Comparison of ENCODE assay signal across 22 cellular contexts in genomic region chr6:45493761-45494160, GRCh38.
"Had no signal": no experiment of that assay in that cellular context is flagged by ENCODE, and none has a peak within 500 bp of the region (broad histone marks: within the 10 kb centered on the region; RNA-seq: fewer than 3 reads in every experiment).

No MANE protein-coding gene starts in this region.

- ATAC-seq: gastrocnemius medialis, lower lobe of right lung had no signal

- H3K4me1 ChIP-seq: gastrocnemius medialis, thyroid gland had no signal

- H3K9me3 ChIP-seq: gastrocnemius medialis, lower lobe of right lung, sigmoid colon, spleen, thyroid gland had no signal

- H3K36me3 Mint-ChIP-seq: brain had no signal

- H3K27ac Mint-ChIP-seq: activated CD4-positive, alpha-beta T cell treated with anti-CD3 and anti-CD28 coated beads, Interleukin-2, amount 10 ng/mL, durations not matched to agents 7 days and 5 days; activated T-cell treated with anti-CD3 and anti-CD28 coated beads, Interleukin-2, amount 50 U/mL, for 72 hours; brain; endodermal cell; nephron had no signal

- H3K4me3 ChIP-seq: dorsolateral prefrontal cortex, gastrocnemius medialis, lower lobe of right lung, sigmoid colon, spleen, thyroid gland had no signal

- H3K36me3 ChIP-seq: gastrocnemius medialis, lower lobe of right lung, sigmoid colon, spleen, thyroid gland had no signal

- FAIRE-seq: colon, keratinocyte had no signal

- H3K27me3 ChIP-seq: gastrocnemius medialis, sigmoid colon, spleen, thyroid gland had no signal

- H3K9me3 Mint-ChIP-seq: activated T-cell treated with anti-CD3 and anti-CD28 coated beads, Interleukin-2, amount 50 U/mL, for 72 hours; brain; endodermal cell; nephron had no signal

- H3K4me3 Mint-ChIP-seq: activated CD4-positive, alpha-beta T cell treated with anti-CD3 and anti-CD28 coated beads, Interleukin-2, amount 10 ng/mL, durations not matched to agents 7 days and 5 days; brain; endodermal cell; nephron had no signal

- H3K27ac ChIP-seq: dorsolateral prefrontal cortex, gastrocnemius medialis, lower lobe of right lung, sigmoid colon, thyroid gland had no signal

- H3K27me3 Mint-ChIP-seq: activated CD4-positive, alpha-beta T cell treated with anti-CD3 and anti-CD28 coated beads, Interleukin-2, amount 10 ng/mL, durations not matched to agents 7 days and 5 days had no signal

- DNase-seq: activated CD4-positive, alpha-beta T cell treated with anti-CD3 and anti-CD28 coated beads, Interleukin-2, amount 10 ng/mL, durations not matched to agents 7 days and 5 days; activated CD8-positive, alpha-beta memory T cell treated with anti-CD3 and anti-CD28 coated beads for 24 hours; activated CD8-positive, alpha-beta memory T cell treated with anti-CD3 and anti-CD28 coated beads, Interleukin-2, amount 50 U/mL, for 48 hours; activated T-cell treated with anti-CD3 and anti-CD28 coated beads, Interleukin-2, amount 50 U/mL, for 72 hours; anterior cingulate cortex; caudate nucleus; dorsolateral prefrontal cortex; endodermal cell; gastrocnemius medialis; head of caudate nucleus; lower lobe of right lung; nucleus accumbens; sigmoid colon; spleen; stimulated activated CD8-positive, alpha-beta memory T cell treated with anti-CD3 and anti-CD28 coated beads, Interleukin-4, amount 100 ng/mL, for 48 hours; stimulated activated naive CD4-positive, alpha-beta T cell treated with Interleukin-2 at 50 U/mL for 16 hours; T1000; thyroid gland had no signal
